9 cellular contexts compared by ENCODE assay signal in the genomic region with DNA sequence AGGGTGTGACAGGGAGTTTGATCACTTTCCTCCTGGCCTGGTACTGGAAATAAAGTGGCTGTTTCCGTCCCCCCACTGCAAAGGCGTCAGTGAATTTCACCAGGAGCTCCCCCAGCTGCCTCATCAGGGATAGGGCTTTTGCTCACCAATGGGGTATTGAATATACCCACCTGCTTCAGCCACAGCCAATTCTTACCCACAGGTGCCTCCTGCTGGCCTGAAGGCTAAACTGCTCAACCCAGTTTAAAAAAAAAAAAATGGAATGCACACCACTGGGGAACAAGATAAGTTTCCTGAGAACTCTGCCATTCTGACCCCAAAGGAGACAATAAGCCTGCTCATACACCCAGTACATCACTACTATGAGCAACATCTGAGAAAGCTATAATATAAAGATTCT.
DNase-seq lines count a peak whose midpoint lies in the region; ATAC-seq and TF ChIP-seq lines count a peak whose summit lies in the region.
"Had no signal": no experiment of that assay in that cellular context is flagged by ENCODE, and none has a peak within 500 bp of the region (broad histone marks: within the 10 kb centered on the region; RNA-seq: fewer than 3 reads in every experiment).

No MANE protein-coding gene starts in this region.

- no peaks in the 10 kb centered on the region for H3K79me2 ChIP-seq in PC-9 (ENCODE audit: low read depth)

- no peaks in the 10 kb centered on the region for H3K4me1 Mint-ChIP-seq in activated CD4-positive, alpha-beta T cell treated with anti-CD3 and anti-CD28 coated beads for 36 hours
- peaks cover 28 to 39% of the 10 kb centered on the region in 2 donors for H3K4me1 Mint-ChIP-seq in stimulated activated naive B cell treated with anti-CD40 and anti-IgM and Interleukin-4, amounts not matched to agents 10 μg/mL and 1 μg/mL and 100 μg/mL, for 72 hours

- no peaks in the 10 kb centered on the region for H3K36me3 ChIP-seq in PC-9 (ENCODE audit: low read depth)
- H3K36me3 ChIP-seq in heart right ventricle, result no peaks in the 10 kb centered on the region

- WGBS in heart right ventricle, 2 donors, result 22 to 27% methylated on average over 2 of the region's 2 CpGs

- TF ChIP-seq CTCF in PC-9 (conservative IDR thresholded peaks at IDR 0.05) (peak; percentile 60), heart right ventricle (IDR thresholded peaks at IDR 0.05) (no peak)

- H3K27me3 ChIP-seq in PC-9 (ENCODE audit: insufficient read depth, low read depth), result peaks cover 10% of the 10 kb centered on the region; the same call in 1 of the 2 replicates
- no peaks in the 10 kb centered on the region for H3K27me3 ChIP-seq in heart right ventricle

- CTCF ChIA-PET in activated CD4-positive, alpha-beta T cell treated with anti-CD3 and anti-CD28 coated beads for 36 hours (lab: Charles Lee), result interaction anchor here (0.7 kb wide), 1 partner anchor 18 kb away, joined by 3 read pairs; no protein-coding TSS in a partner anchor
- CTCF ChIA-PET in PC-9 (lab: Charles Lee), result no interaction called here

- H3K27ac ChIP-seq in PC-9, result no peak overlapping the region
- no peak overlapping the region for H3K27ac ChIP-seq in heart right ventricle
- H3K27ac ChIP-seq: skin epidermis had no signal

- H2AFZ ChIP-seq in PC-9, result no peak overlapping the region

- DNase-seq in activated CD4-positive, alpha-beta T cell treated with anti-CD3 and anti-CD28 coated beads for 36 hours, result peak; percentile 7
- no peak for DNase-seq in activated CD4-positive, alpha-beta T cell treated with anti-CD3 and anti-CD28 coated beads for 1 hour
- no peak for DNase-seq in PC-9
- DNase-seq in stimulated activated naive B cell treated with anti-CD40 and anti-IgM and Interleukin-4, amounts not matched to agents 10 μg/mL and 1 μg/mL and 100 μg/mL, for 72 hours, result peak; percentile 40
- DNase-seq in superior temporal gyrus (ENCODE audit: extremely low spot score), result no peak
- DNase-seq in HPDE6-E6E7 (ENCODE audit: extremely low spot score), result no peak
- DNase-seq in heart right ventricle, result no peak

- no peaks in the 10 kb centered on the region for H3F3A ChIP-seq in PC-9 (ENCODE audit: insufficient read depth, low read depth)

- POLR2A ChIA-PET in activated CD4-positive, alpha-beta T cell treated with anti-CD3 and anti-CD28 coated beads for 36 hours (lab: Charles Lee), result no interaction called here
- POLR2A ChIA-PET in PC-9 (lab: Charles Lee; ENCODE audit: unreplicated experiment), result no interaction called here

- H3K9me2 ChIP-seq in PC-9 (ENCODE audit: insufficient read depth), result no peaks in the 10 kb centered on the region

- peaks cover 26% of the 10 kb centered on the region for H3K27me3 Mint-ChIP-seq in activated CD4-positive, alpha-beta T cell treated with anti-CD3 and anti-CD28 coated beads for 36 hours
- peaks cover 0 to 11% of the 10 kb centered on the region in 2 donors for H3K27me3 Mint-ChIP-seq in stimulated activated naive B cell treated with anti-CD40 and anti-IgM and Interleukin-4, amounts not matched to agents 10 μg/mL and 1 μg/mL and 100 μg/mL, for 72 hours

- no TSS peak for BruUV-seq in PC-9 (replicated peaks; lab: Mats Ljungman, UMichigan)

- H3K36me3 Mint-ChIP-seq in activated CD4-positive, alpha-beta T cell treated with anti-CD3 and anti-CD28 coated beads for 36 hours (ENCODE audit: low read depth), result peaks cover 3% of the 10 kb centered on the region
- H3K36me3 Mint-ChIP-seq in stimulated activated naive B cell treated with anti-CD40 and anti-IgM and Interleukin-4, amounts not matched to agents 10 μg/mL and 1 μg/mL and 100 μg/mL, for 72 hours, result no peaks in the 10 kb centered on the region

- no peak overlapping the region for H3K27ac Mint-ChIP-seq in activated CD4-positive, alpha-beta T cell treated with anti-CD3 and anti-CD28 coated beads for 36 hours
- peak overlapping the region; percentile 69 for H3K27ac Mint-ChIP-seq in stimulated activated naive B cell treated with anti-CD40 and anti-IgM and Interleukin-4, amounts not matched to agents 10 μg/mL and 1 μg/mL and 100 μg/mL, for 72 hours

- H4K20me1 ChIP-seq in PC-9 (ENCODE audit: insufficient read depth), result no peaks in the 10 kb centered on the region

- H3K9me3 ChIP-seq in PC-9 (ENCODE audit: insufficient read depth, low read depth) (no peaks in the 10 kb centered on the region), heart right ventricle (peaks cover 0 to 21% (median 4%) of the 10 kb centered on the region in 11 donors)

- no peak for ATAC-seq in activated CD4-positive, alpha-beta T cell treated with anti-CD3 and anti-CD28 coated beads for 36 hours
- ATAC-seq in HG02870 (IDR thresholded peaks at IDR 0.05; ENCODE audit: unreplicated experiment) (peak; percentile 60), heart right ventricle (no peak)
- peak; percentile 67 to 73 for ATAC-seq in stimulated activated naive B cell treated with anti-CD40 and anti-IgM and Interleukin-4, amounts not matched to agents 10 μg/mL and 1 μg/mL and 100 μg/mL, for 72 hours (replicated peaks)

- H3K4me3 Mint-ChIP-seq in activated CD4-positive, alpha-beta T cell treated with anti-CD3 and anti-CD28 coated beads for 36 hours, result no peak overlapping the region
- no peak overlapping the region for H3K4me3 Mint-ChIP-seq in stimulated activated naive B cell treated with anti-CD40 and anti-IgM and Interleukin-4, amounts not matched to agents 10 μg/mL and 1 μg/mL and 100 μg/mL, for 72 hours

- H3K4me2 ChIP-seq in PC-9, result no peak overlapping the region

- peaks cover 5% of the 10 kb centered on the region for H3K9me3 Mint-ChIP-seq in activated CD4-positive, alpha-beta T cell treated with anti-CD3 and anti-CD28 coated beads for 36 hours (ENCODE audit: low read depth)
- H3K9me3 Mint-ChIP-seq in stimulated activated naive B cell treated with anti-CD40 and anti-IgM and Interleukin-4, amounts not matched to agents 10 μg/mL and 1 μg/mL and 100 μg/mL, for 72 hours, result no peaks in the 10 kb centered on the region

- H3K4me1 ChIP-seq in PC-9 (replicated peaks; ENCODE audit: insufficient read depth), result no peaks in the 10 kb centered on the region
- H3K4me1 ChIP-seq in heart right ventricle, result no peaks in the 10 kb centered on the region

- no peak overlapping the region for H3K4me3 ChIP-seq in PC-9
- H3K4me3 ChIP-seq in heart right ventricle, result no peak overlapping the region
- H3K4me3 ChIP-seq: skin epidermis had no signal

- intact Hi-C loops in activated CD4-positive, alpha-beta T cell treated with anti-CD3 and anti-CD28 coated beads for 36 hours (cut with DNase I, micrococcal nuclease), result loop anchor here in 1 of 2 experiments (5.0 kb wide), 1 partner anchor 272 kb away; no protein-coding TSS in a partner anchor
- intact Hi-C loops in PC-9 (cut with micrococcal nuclease; ENCODE audit: unreplicated experiment), result no loop called here
- intact Hi-C loops in heart right ventricle (cut with DNase I), result no loop called here

Comparison
In these comparisons a context has a peak if more than half of its experiments do, and no peak if none do; other contexts are left out.
1. DNase-seq: peak in activated CD4-positive, alpha-beta T cell treated with anti-CD3 and anti-CD28 coated beads for 36 hours (single experiment) and stimulated activated naive B cell treated with anti-CD40 and anti-IgM and Interleukin-4, amounts not matched to agents 10 μg/mL and 1 μg/mL and 100 μg/mL, for 72 hours (single experiment); none in activated CD4-positive, alpha-beta T cell treated with anti-CD3 and anti-CD28 coated beads for 1 hour (single experiment), PC-9 (0 of 2), superior temporal gyrus (single experiment), HPDE6-E6E7 (single experiment) and heart right ventricle (0 of 2).
2. ATAC-seq: peak in HG02870 (single experiment) and stimulated activated naive B cell treated with anti-CD40 and anti-IgM and Interleukin-4, amounts not matched to agents 10 μg/mL and 1 μg/mL and 100 μg/mL, for 72 hours (2 of 2); none in activated CD4-positive, alpha-beta T cell treated with anti-CD3 and anti-CD28 coated beads for 36 hours (single experiment) and heart right ventricle (0 of 8).